In the genomic region with DNA sequence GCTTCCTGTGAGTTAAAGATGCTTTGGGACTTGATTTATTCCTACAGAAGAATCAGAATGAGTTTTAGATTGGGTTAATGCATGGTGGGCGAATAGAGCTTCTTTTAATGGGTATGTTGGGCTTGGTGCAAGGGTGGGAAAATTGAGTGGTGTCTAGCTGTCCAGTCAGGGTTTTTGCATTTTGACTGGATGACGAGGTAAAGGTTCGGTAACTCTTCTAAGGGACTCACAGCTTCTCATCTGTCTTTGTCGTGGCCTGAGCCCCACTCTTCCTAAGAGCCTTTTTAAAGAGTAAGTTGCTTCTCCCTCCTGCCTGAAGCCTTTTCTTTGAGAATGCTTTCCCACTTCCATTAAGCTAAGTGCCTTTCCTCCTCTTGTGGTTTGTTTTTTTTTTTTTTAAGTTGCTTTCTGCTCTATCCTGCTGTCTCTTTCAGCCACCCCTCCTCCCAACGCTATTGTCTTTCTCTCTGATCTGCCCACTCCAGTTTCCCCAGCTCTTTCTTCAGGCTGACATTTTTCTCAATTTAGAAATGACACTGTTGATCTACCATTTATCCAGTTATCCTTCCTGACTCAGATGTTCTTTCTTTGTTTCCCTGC, we compare ENCODE assay signal across 9 cellular contexts. TPM values are rescaled to one million over a fixed set of nuclear protein-coding genes. Genes with fewer than 3 reads are reported as not detected.
DNase-seq lines count a peak whose midpoint lies in the region; ATAC-seq and TF ChIP-seq lines count a peak whose summit lies in the region.
"Had no signal": no experiment of that assay in that cellular context is flagged by ENCODE, and none has a peak within 500 bp of the region (broad histone marks: within the 10 kb centered on the region; RNA-seq: fewer than 3 reads in every experiment).

No MANE protein-coding gene starts in this region.

- H3K9ac ChIP-seq in ES-I3 (ENCODE audit: low read depth, low read length) (peak overlapping the region; percentile 98), PC-3 (ENCODE audit: low read length) (peak overlapping the region; percentile 89)

- H3F3A ChIP-seq in PC-3 (ENCODE audit: low read length, unreplicated experiment) = no peaks in the 10 kb centered on the region

- peaks cover 4% of the 10 kb centered on the region for H3K4me1 ChIP-seq in ES-I3 (ENCODE audit: insufficient read depth, low read length)
- H3K4me1 ChIP-seq in PC-3 (ENCODE audit: insufficient read depth, low read length) = peaks cover 12% of the 10 kb centered on the region

- peak overlapping the region; percentile 87; the same call in 1 of the 2 replicates for H2AFZ ChIP-seq in PC-3 (ENCODE audit: low read length)

- DNase-seq in PC-3 = no peak
- DNase-seq in epithelial cell of proximal tubule (ENCODE audit: low read depth) = no peak
- DNase-seq in progenitor cell of endocrine pancreas (ENCODE audit: low spot score, unreplicated experiment) = no peak
- DNase-seq in SIG-M5 (lab: John Stamatoyannopoulos, UW) = no peak
- no peak for DNase-seq in HEK293T (ENCODE audit: extremely low spot score)
- no peak for DNase-seq in G401 (ENCODE audit: low spot score)
- DNase-seq: effector CD8-positive, alpha-beta T cell had no signal

- peaks cover 19% of the 10 kb centered on the region for H3K4me1 Mint-ChIP-seq in progenitor cell of endocrine pancreas (ENCODE audit: low read depth)

- BruUV-seq in PC-3 (replicated peaks; lab: Mats Ljungman, UMichigan) = no TSS peak

- intact Hi-C loops in PC-3 (cut with micrococcal nuclease) = no loop called here

- H3K9me3 ChIP-seq in ES-I3 (ENCODE audit: control insufficient read depth, insufficient read depth, low read length) (no peaks in the 10 kb centered on the region), PC-3 (ENCODE audit: low read length) (no peaks in the 10 kb centered on the region)

- POLR2A ChIA-PET in PC-3 (lab: Charles Lee; ENCODE audit: unreplicated experiment) = interaction anchor here (0.6 kb wide), 3 partner anchors 18 to 313 kb away, joined by 4 to 13 read pairs (median 9); no protein-coding TSS in a partner anchor
- POLR2A ChIA-PET in HEK293T (lab: Yijun Ruan, JAX) = interaction anchor here (0.9 to 2.8 kb wide), 5 partner anchors 12 to 165 kb away, joined by 3 to 46 read pairs (median 3); partner anchors contain the start of gene TIGD3

- H3K36me3 ChIP-seq in ES-I3 (ENCODE audit: insufficient read depth, low read length) (no peaks in the 10 kb centered on the region; the same call in 1 of the 2 replicates), PC-3 (ENCODE audit: low read depth, low read length) (no peaks in the 10 kb centered on the region)

- CTCF ChIA-PET in PC-3 (lab: Charles Lee) (interaction anchor here (0.6 to 0.8 kb wide), 3 partner anchors 22 to 59 kb away, joined by 6 to 12 read pairs (median 11); no protein-coding TSS in a partner anchor), HEK293T (lab: Yijun Ruan, JAX) (interaction anchor here (0.6 to 2.1 kb wide), 3 partner anchors 20 to 130 kb away, joined by 4 to 7 read pairs (median 5); no protein-coding TSS in a partner anchor)

- no peak overlapping the region for H3K27ac ChIP-seq in PC-3 (ENCODE audit: low read length)

- H3K9me3 Mint-ChIP-seq in progenitor cell of endocrine pancreas (ENCODE audit: low read depth) = no peaks in the 10 kb centered on the region

- no peaks in the 10 kb centered on the region for H3K27me3 ChIP-seq in PC-3 (ENCODE audit: low read length)

- H3K4me3 Mint-ChIP-seq in progenitor cell of endocrine pancreas (ENCODE audit: low read depth) = peak overlapping the region; percentile 97

- no peak for TF ChIP-seq CTCF in PC-3 (conservative IDR thresholded peaks at IDR 0.05; ENCODE audit: low read depth, low read length)
- TF ChIP-seq CTCF in epithelial cell of proximal tubule (conservative IDR thresholded peaks at IDR 0.05; ENCODE audit: low read depth, low read length) = no peak
- no peak for TF ChIP-seq CTCF in progenitor cell of endocrine pancreas (IDR thresholded peaks at IDR 0.05; ENCODE audit: unreplicated experiment)

- H3K4me3 ChIP-seq in PC-3 (ENCODE audit: low read length) (peak overlapping the region; percentile 87), epithelial cell of proximal tubule (ENCODE audit: low read depth, low read length) (peak overlapping the region; percentile 98)

- ATAC-seq in PC-3 (no peak), GM18517 (IDR thresholded peaks at IDR 0.05; ENCODE audit: unreplicated experiment) (no peak)

- H3K27me3 Mint-ChIP-seq in progenitor cell of endocrine pancreas = no peaks in the 10 kb centered on the region

- peak overlapping the region; percentile 92 for H3K4me2 ChIP-seq in PC-3 (ENCODE audit: low read length)

- no peaks in the 10 kb centered on the region for H3K36me3 Mint-ChIP-seq in progenitor cell of endocrine pancreas (ENCODE audit: insufficient read depth)

- H4K20me1 ChIP-seq in PC-3 (ENCODE audit: low read length) = peaks cover 24% of the 10 kb centered on the region

- H3K79me2 ChIP-seq in PC-3 (ENCODE audit: low read length) = peaks cover 59% of the 10 kb centered on the region

- H3K27ac Mint-ChIP-seq in progenitor cell of endocrine pancreas = peak overlapping the region; percentile 94

- no peaks in the 10 kb centered on the region for H3K9me2 ChIP-seq in PC-3 (replicated peaks; ENCODE audit: low read length)

- in situ Hi-C loops in G401 (cut with HindIII; ENCODE audit: low sequenced_read_pairs) = no loop called here

TF ChIP-seq in HEK293T, 16 proteins besides CTCF, POLR2A, EP300 and RAD21:
- TF ChIP-seq HDGF (IDR thresholded peaks at IDR 0.05; ENCODE audit: borderline replicate concordance) (no peak), FOXA1 (IDR thresholded peaks at IDR 0.05) (no peak), ARNT (IDR thresholded peaks at IDR 0.05) (no peak), PKNOX1 (IDR thresholded peaks at IDR 0.05) (no peak), L3MBTL2 (conservative IDR thresholded peaks at IDR 0.05) (no peak), CTBP1 (IDR thresholded peaks at IDR 0.05; ENCODE audit: borderline replicate concordance) (no peak)

RNA-seq across cellular contexts. Expression of gene DPF2, which starts 1.1 kb away (rescaled TPM):
- total RNA-seq in PC-3 (2014; rRNA removed) = 45.8 and 63.1 TPM in 2 replicates
- 34.9 and 44.1 TPM in 2 replicates for total RNA-seq in epithelial cell of proximal tubule
- total RNA-seq in progenitor cell of endocrine pancreas = 81.9 and 96.5 TPM in 2 replicates
- total RNA-seq in G401 (2014; rRNA removed; shearing (Covaris generic)) = 52.8 and 54.3 TPM in 2 replicates

RNA-seq across cellular contexts. Expression of gene TIGD3, which starts 19.8 kb away (rescaled TPM):
- total RNA-seq in PC-3 (2014; rRNA removed) (1.3 and 1.6 TPM in 2 replicates), epithelial cell of proximal tubule (0.75 and 1.2 TPM in 2 replicates), progenitor cell of endocrine pancreas (3.0 and 3.8 TPM in 2 replicates)
- total RNA-seq in G401 (2014; rRNA removed; shearing (Covaris generic)) = 0.12 and 1.9 TPM in 2 replicates

RNA-seq across cellular contexts. Expression of gene CDC42EP2, which starts 20.1 kb away (rescaled TPM):
- 16.6 and 25.7 TPM in 2 replicates for total RNA-seq in PC-3 (2014; rRNA removed)
- 18.6 and 23.1 TPM in 2 replicates for total RNA-seq in epithelial cell of proximal tubule
- total RNA-seq in progenitor cell of endocrine pancreas = 5.3 and 5.9 TPM in 2 replicates
- 4.6 TPM in 1 of 2 replicates, not detected in the other for total RNA-seq in G401 (2014; rRNA removed; shearing (Covaris generic))

RNA-seq across cellular contexts. Expression of gene SLC25A45, which starts 47.6 kb away (rescaled TPM):
- total RNA-seq in PC-3 (2014; rRNA removed) (12.7 and 13.1 TPM in 2 replicates), epithelial cell of proximal tubule (0.29 and 1.2 TPM in 2 replicates), progenitor cell of endocrine pancreas (4.0 and 5.3 TPM in 2 replicates)
- 1.1 TPM in 1 of 2 replicates, not detected in the other for total RNA-seq in G401 (2014; rRNA removed; shearing (Covaris generic))

RNA-seq across cellular contexts. Expression of gene FRMD8, which starts 51.6 kb away (rescaled TPM):
- 68.3 and 93.2 TPM in 2 replicates for total RNA-seq in PC-3 (2014; rRNA removed)
- 43.5 and 49.5 TPM in 2 replicates for total RNA-seq in epithelial cell of proximal tubule
- 27.3 and 27.5 TPM in 2 replicates for total RNA-seq in progenitor cell of endocrine pancreas
- total RNA-seq in G401 (2014; rRNA removed; shearing (Covaris generic)) = 31.1 and 40.1 TPM in 2 replicates
